ENCODE assay signal across 22 cellular contexts in genomic region chrX:130039847-130040246, GRCh38.
"Had no signal": no experiment of that assay in that cellular context is flagged by ENCODE, and none has a peak within 500 bp of the region (broad histone marks: within the 10 kb centered on the region; RNA-seq: fewer than 3 reads in every experiment).

No MANE protein-coding gene starts in this region.

- H3K27me3 ChIP-seq: thyroid gland, upper lobe of right lung had no signal

- H3K9me3 ChIP-seq: thyroid gland, upper lobe of right lung had no signal

- H3K9me3 Mint-ChIP-seq: activated CD4-positive, alpha-beta memory T cell treated with anti-CD3 and anti-CD28 coated beads, Interleukin-2, amount 10 ng/mL, durations not matched to agents 7 days and 5 days; activated CD4-positive, alpha-beta T cell treated with anti-CD3 and anti-CD28 coated beads, Interleukin-2, amount 10 ng/mL, durations not matched to agents 24 days and 14 days; activated naive CD4-positive, alpha-beta T cell treated with anti-CD3 and anti-CD28 coated beads for 36 hours; activated naive CD8-positive, alpha-beta T cell treated with anti-CD3 and anti-CD28 coated beads, Interleukin-2, amount 10 ng/mL, durations not matched to agents 7 days and 5 days; activated T-cell treated with anti-CD3 and anti-CD28 coated beads, Interleukin-2, amount 50 U/mL, for 72 hours; naive thymus-derived CD8-positive, alpha-beta T cell; T-helper 2 cell treated with Interferon-gamma antibody and Interleukin-4, amounts not matched to agents 5 μg/mL and 100 μg/mL, for 36 hours had no signal

- H3K27me3 Mint-ChIP-seq: activated CD4-positive, alpha-beta memory T cell treated with anti-CD3 and anti-CD28 coated beads, Interleukin-2, amount 10 ng/mL, durations not matched to agents 7 days and 5 days; activated CD4-positive, alpha-beta T cell treated with anti-CD3 and anti-CD28 coated beads, Interleukin-2, amount 10 ng/mL, durations not matched to agents 24 days and 14 days; activated naive CD8-positive, alpha-beta T cell treated with anti-CD3 and anti-CD28 coated beads, Interleukin-2, amount 10 ng/mL, durations not matched to agents 7 days and 5 days; naive thymus-derived CD8-positive, alpha-beta T cell; progenitor cell of endocrine pancreas had no signal

- H3K27ac Mint-ChIP-seq: activated CD4-positive, alpha-beta memory T cell treated with anti-CD3 and anti-CD28 coated beads, Interleukin-2, amount 10 ng/mL, durations not matched to agents 7 days and 5 days; activated CD4-positive, alpha-beta T cell treated with anti-CD3 and anti-CD28 coated beads, Interleukin-2, amount 10 ng/mL, durations not matched to agents 24 days and 14 days; activated naive CD4-positive, alpha-beta T cell treated with anti-CD3 and anti-CD28 coated beads for 36 hours; activated naive CD8-positive, alpha-beta T cell treated with anti-CD3 and anti-CD28 coated beads, Interleukin-2, amount 10 ng/mL, durations not matched to agents 7 days and 5 days; activated T-cell treated with anti-CD3 and anti-CD28 coated beads, Interleukin-2, amount 50 U/mL, for 72 hours; naive thymus-derived CD8-positive, alpha-beta T cell; progenitor cell of endocrine pancreas; T-helper 2 cell treated with Interferon-gamma antibody and Interleukin-4, amounts not matched to agents 5 μg/mL and 100 μg/mL, for 36 hours had no signal

- H3K27ac ChIP-seq: thyroid gland, upper lobe of right lung, VCaP had no signal

- H3K4me3 Mint-ChIP-seq: activated CD4-positive, alpha-beta memory T cell treated with anti-CD3 and anti-CD28 coated beads, Interleukin-2, amount 10 ng/mL, durations not matched to agents 7 days and 5 days; activated CD4-positive, alpha-beta T cell treated with anti-CD3 and anti-CD28 coated beads, Interleukin-2, amount 10 ng/mL, durations not matched to agents 24 days and 14 days; activated naive CD4-positive, alpha-beta T cell treated with anti-CD3 and anti-CD28 coated beads for 36 hours; activated naive CD8-positive, alpha-beta T cell treated with anti-CD3 and anti-CD28 coated beads, Interleukin-2, amount 10 ng/mL, durations not matched to agents 7 days and 5 days; activated T-cell treated with anti-CD3 and anti-CD28 coated beads, Interleukin-2, amount 50 U/mL, for 72 hours; naive thymus-derived CD8-positive, alpha-beta T cell; T-helper 2 cell treated with Interferon-gamma antibody and Interleukin-4, amounts not matched to agents 5 μg/mL and 100 μg/mL, for 36 hours had no signal

- DNase-seq: activated CD4-positive, alpha-beta memory T cell treated with anti-CD3 and anti-CD28 coated beads, Interleukin-2, amount 10 ng/mL, durations not matched to agents 7 days and 5 days; activated CD4-positive, alpha-beta T cell treated with anti-CD3 and anti-CD28 coated beads, Interleukin-2, amount 10 ng/mL, durations not matched to agents 24 days and 14 days; activated effector memory CD4-positive, alpha-beta T cell treated with Interleukin-2 at 50 U/mL for 16 hours; activated naive CD4-positive, alpha-beta T cell treated with anti-CD3 and anti-CD28 coated beads for 36 hours; activated naive CD8-positive, alpha-beta T cell treated with anti-CD3 and anti-CD28 coated beads, Interleukin-2, amount 10 ng/mL, durations not matched to agents 7 days and 5 days; activated T-cell treated with anti-CD3 and anti-CD28 coated beads, Interleukin-2, amount 50 U/mL, for 72 hours; amygdala; cerebellar nuclear complex; foreskin fibroblast; hypothalamus; naive thymus-derived CD8-positive, alpha-beta T cell; retina; stimulated activated CD4-positive, alpha-beta T cell treated with anti-CD3 and anti-CD28 coated beads, Interleukin-12 subunit alpha, Interleukin-12 subunit beta, amount 100 ng/mL, for 4 hours; stimulated activated CD4-positive, alpha-beta T cell treated with anti-CD3 and anti-CD28 coated beads, Interleukin-4, amount 100 ng/mL, for 4 hours; stimulated activated naive CD8-positive, alpha-beta T cell treated with anti-CD3 and anti-CD28 coated beads, Interleukin-15, Interleukin-2, amounts not matched to agents 100 U/mL and 50 U/mL, for 24 hours; substantia nigra; thyroid gland; upper lobe of right lung had no signal

- H3K4me1 ChIP-seq: thyroid gland, upper lobe of right lung had no signal

- H3K4me3 ChIP-seq: thyroid gland, upper lobe of right lung had no signal

- H3K4me1 Mint-ChIP-seq: activated CD4-positive, alpha-beta memory T cell treated with anti-CD3 and anti-CD28 coated beads, Interleukin-2, amount 10 ng/mL, durations not matched to agents 7 days and 5 days; activated CD4-positive, alpha-beta T cell treated with anti-CD3 and anti-CD28 coated beads, Interleukin-2, amount 10 ng/mL, durations not matched to agents 24 days and 14 days; activated naive CD8-positive, alpha-beta T cell treated with anti-CD3 and anti-CD28 coated beads, Interleukin-2, amount 10 ng/mL, durations not matched to agents 7 days and 5 days; naive thymus-derived CD8-positive, alpha-beta T cell had no signal

- ATAC-seq: activated CD4-positive, CD25-positive, alpha-beta regulatory T cell treated with anti-CD3 and anti-CD28 coated beads, Interleukin-2, amount 50 U/mL, for 24 hours; activated T-cell treated with anti-CD3 and anti-CD28 coated beads, Interleukin-2, amount 50 U/mL, for 72 hours; naive thymus-derived CD8-positive, alpha-beta T cell; stimulated activated naive CD8-positive, alpha-beta T cell treated with anti-CD3 and anti-CD28 coated beads, Interleukin-15, Interleukin-2, amounts not matched to agents 100 U/mL and 50 U/mL, for 24 hours; upper lobe of right lung had no signal
